In genomic region chr7:129958643-129959479, GRCh38 we compare ENCODE assay signal across 9 cellular contexts. TPM values are rescaled to one million over a fixed set of nuclear protein-coding genes. Genes with fewer than 3 reads are reported as not detected.
DNase-seq lines count a peak whose midpoint lies in the region; ATAC-seq and TF ChIP-seq lines count a peak whose summit lies in the region.
"Had no signal": no experiment of that assay in that cellular context is flagged by ENCODE, and none has a peak within 500 bp of the region (broad histone marks: within the 10 kb centered on the region; RNA-seq: fewer than 3 reads in every experiment).

No MANE protein-coding gene starts in this region.

- peak; percentile 99 for ATAC-seq in left colon

- no peak for TF ChIP-seq POLR2A in vagina (IDR thresholded peaks at IDR 0.05)

- TF ChIP-seq CTCF in astrocyte of the spinal cord (IDR thresholded peaks at IDR 0.05; ENCODE audit: low read depth, low read length) (no peak), vagina (IDR thresholded peaks at IDR 0.05) (no peak)

- H3K4me1 ChIP-seq in vagina = peaks cover 8% of the 10 kb centered on the region

- in situ Hi-C loops in astrocyte of the spinal cord (cut with HindIII; ENCODE audit: low sequenced_read_pairs) = no loop called here

- intact Hi-C loops in left colon (cut with DNase I, micrococcal nuclease) = no loop called here
- intact Hi-C loops in vagina (cut with DNase I) = loop anchor here (10.0 kb wide), 1 partner anchor 134 kb away; no protein-coding TSS in a partner anchor

- H3K27ac ChIP-seq in vagina = peak overlapping the region; percentile 33

- no peaks in the 10 kb centered on the region for H3K9me3 ChIP-seq in vagina
- H3K9me3 ChIP-seq: BLaER1 treated with 17β-estradiol and CSF1 and Interleukin-3, amounts not matched to agents 10 nM and 100 nM had no signal

- no peak overlapping the region for H3K4me3 ChIP-seq in astrocyte of the spinal cord (ENCODE audit: low read depth, low read length)
- no peak overlapping the region for H3K4me3 ChIP-seq in vagina
- H3K4me3 ChIP-seq: BLaER1 treated with 17β-estradiol and CSF1 and Interleukin-3, amounts not matched to agents 10 nM and 100 nM had no signal

- no peaks in the 10 kb centered on the region for H3K36me3 ChIP-seq in vagina
- H3K36me3 ChIP-seq: BLaER1 treated with 17β-estradiol and CSF1 and Interleukin-3, amounts not matched to agents 10 nM and 100 nM had no signal

- H3K27me3 ChIP-seq in vagina = no peaks in the 10 kb centered on the region
- H3K27me3 ChIP-seq: BLaER1 treated with 17β-estradiol and CSF1 and Interleukin-3, amounts not matched to agents 10 nM and 100 nM had no signal

- DNase-seq in SKM-1 (lab: John Stamatoyannopoulos, UW; ENCODE audit: unreplicated experiment) = peak; percentile 22
- no peak for DNase-seq in SKM-1 treated with dmso at 0.1 percent for 144 hours (lab: John Stamatoyannopoulos, UW; ENCODE audit: unreplicated experiment)
- DNase-seq in astrocyte of the spinal cord (ENCODE audit: low read depth, low spot score) = peak; percentile 58
- DNase-seq in left colon = peak; percentile 53 to 82
- no peak for DNase-seq in vagina (ENCODE audit: extremely low spot score in 2 of 2)
- no peak for DNase-seq in activated T-cell treated with anti-CD3 and anti-CD28 coated beads, Interleukin-2, amount 50 U/mL, for 48 hours
- no peak for DNase-seq in C1 segment of cervical spinal cord (lab: John Stamatoyannopoulos, UW)
- DNase-seq in activated CD4-positive, alpha-beta T cell treated with anti-CD3 and anti-CD28 coated beads for 48 hours = no peak

RNA-seq across cellular contexts. Expression of gene UBE2H, which starts 6.1 kb away (rescaled TPM):
- total RNA-seq in left colon (10 to 100 TPM; 32.2 to 49.1 TPM), vagina (68.5 TPM)

Comparison
In these comparisons a context has a peak if more than half of its experiments do, and no peak if none do; other contexts are left out.
1. DNase-seq: peak in SKM-1 (single experiment), astrocyte of the spinal cord (single experiment) and left colon (2 of 2); none in SKM-1 treated with dmso at 0.1 percent for 144 hours (single experiment), vagina (0 of 2), activated T-cell treated with anti-CD3 and anti-CD28 coated beads, Interleukin-2, amount 50 U/mL, for 48 hours (0 of 2), C1 segment of cervical spinal cord (0 of 14) and activated CD4-positive, alpha-beta T cell treated with anti-CD3 and anti-CD28 coated beads for 48 hours (single experiment).